In the genomic region with DNA sequence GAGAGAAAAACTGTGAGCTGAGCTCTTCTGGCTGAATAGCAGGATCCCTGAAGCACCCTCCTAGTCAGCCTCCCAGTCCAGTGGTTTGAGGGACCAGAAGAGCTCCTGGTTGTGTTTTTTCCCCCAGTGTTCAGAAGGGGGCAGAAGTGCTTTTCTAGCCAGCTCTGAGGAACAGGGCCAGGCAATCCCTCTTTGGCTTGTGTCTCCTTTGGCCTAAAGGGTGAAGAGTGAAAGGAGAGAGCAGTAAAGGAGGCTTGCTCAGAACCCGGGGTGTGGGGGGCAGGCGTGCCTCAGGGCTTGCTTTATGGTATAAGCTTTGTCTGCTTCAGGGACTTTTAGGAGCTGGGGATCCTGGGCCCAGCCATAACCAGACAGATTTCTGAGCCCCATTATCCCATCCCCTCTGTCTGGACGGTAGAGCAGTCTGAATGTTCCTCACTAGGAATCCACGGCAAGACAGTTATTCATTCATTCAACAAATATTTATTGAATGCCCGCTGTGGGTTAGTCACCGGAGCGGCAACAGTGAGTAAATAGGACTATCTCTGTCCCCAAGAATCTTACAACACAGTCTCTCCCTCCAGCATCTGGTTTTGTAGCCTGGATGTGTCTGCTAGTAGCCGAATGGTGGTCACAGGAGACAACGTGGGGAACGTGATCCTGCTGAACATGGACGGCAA, we compare ENCODE assay signal across 6 cellular contexts. TPM values are rescaled to one million over a fixed set of nuclear protein-coding genes. Genes with fewer than 3 reads are reported as not detected.
DNase-seq lines count a peak whose midpoint lies in the region; ATAC-seq and TF ChIP-seq lines count a peak whose summit lies in the region.

No MANE protein-coding gene starts in this region.

- H2BK5ac ChIP-seq in trophoblast cell (ENCODE audit: low read depth, low read length, poor library complexity), result peak overlapping the region; percentile 18

- H3K27ac ChIP-seq in body of pancreas, result peak overlapping the region; percentile 58 to 78 (median 70)
- H3K27ac ChIP-seq in trophoblast cell (ENCODE audit: low read depth, low read length), result peak overlapping the region; percentile 13

- H3K14ac ChIP-seq in trophoblast cell (ENCODE audit: low read length), result peak overlapping the region; percentile 44

- H2BK12ac ChIP-seq in trophoblast cell (ENCODE audit: low read length), result peak overlapping the region; percentile 8

- peaks cover 4% of the 10 kb centered on the region for H3K79me1 ChIP-seq in trophoblast cell (ENCODE audit: low read length)

- H3K4me1 ChIP-seq in body of pancreas (peaks cover 23% of the 10 kb centered on the region), trophoblast cell (ENCODE audit: control insufficient read depth in 1 of 2, insufficient read depth in 2 of 2, low read length in 2 of 2) (peaks cover 15 to 16% of the 10 kb centered on the region in 2 experiments)

- intact Hi-C loops in body of pancreas (cut with DNase I), result no loop called here

- peaks cover 10% of the 10 kb centered on the region for H3K36me3 Mint-ChIP-seq in activated naive CD4-positive, alpha-beta T cell treated with anti-CD3 and anti-CD28 coated beads, Interleukin-2, amount 50 U/mL, for 24 hours

- H4K8ac ChIP-seq in trophoblast cell (ENCODE audit: low read depth, low read length), result peak overlapping the region; percentile 22

- no peak overlapping the region for H2BK120ac ChIP-seq in trophoblast cell (ENCODE audit: insufficient read depth, low read length, poor library complexity)

- peaks cover 0 to 1% of the 10 kb centered on the region in 2 donors for H3K36me3 ChIP-seq in body of pancreas (replicated peaks in 1 of 2; ENCODE audit: insufficient read depth in 1 of 2, low read depth in 2 of 2)
- peaks cover 8 to 15% of the 10 kb centered on the region in 2 experiments for H3K36me3 ChIP-seq in trophoblast cell (ENCODE audit: control insufficient read depth in 1 of 2, insufficient read depth in 2 of 2, low read length in 2 of 2)

- H4K91ac ChIP-seq in trophoblast cell (ENCODE audit: low read depth, low read length), result no peak overlapping the region

- ATAC-seq in body of pancreas (peak; percentile 19), GM21717 (IDR thresholded peaks at IDR 0.05; ENCODE audit: unreplicated experiment) (no peak), GM21360 (IDR thresholded peaks at IDR 0.05; ENCODE audit: unreplicated experiment) (no peak)

- peak in 4 of 7 experiments; percentile 10 to 42 (median 24) for TF ChIP-seq CTCF in body of pancreas (IDR thresholded peaks at IDR 0.05)

- H2AFZ ChIP-seq in trophoblast cell (ENCODE audit: insufficient read depth, low read length, poor library complexity), result no peak overlapping the region

- no peak for TF ChIP-seq POLR2A in body of pancreas (IDR thresholded peaks at IDR 0.05)

- no peak overlapping the region for H3K18ac ChIP-seq in trophoblast cell (ENCODE audit: low read length)

- peak overlapping the region; percentile 73 for H3K27ac Mint-ChIP-seq in activated naive CD4-positive, alpha-beta T cell treated with anti-CD3 and anti-CD28 coated beads, Interleukin-2, amount 50 U/mL, for 24 hours

- H3K4me2 ChIP-seq in trophoblast cell (ENCODE audit: low read length), result no peak overlapping the region

- H3K27me3 Mint-ChIP-seq in activated naive CD4-positive, alpha-beta T cell treated with anti-CD3 and anti-CD28 coated beads, Interleukin-2, amount 50 U/mL, for 24 hours, result no peaks in the 10 kb centered on the region

- no peak overlapping the region for H2AK5ac ChIP-seq in trophoblast cell (ENCODE audit: low read length)

- H3K4me1 Mint-ChIP-seq in activated naive CD4-positive, alpha-beta T cell treated with anti-CD3 and anti-CD28 coated beads, Interleukin-2, amount 50 U/mL, for 24 hours, result peaks cover 36% of the 10 kb centered on the region

- no peak overlapping the region for H4K12ac ChIP-seq in trophoblast cell (ENCODE audit: low read depth, low read length)

- H3K9me3 ChIP-seq in body of pancreas (no peaks in the 10 kb centered on the region), trophoblast cell (ENCODE audit: insufficient read depth, low read depth, low read length) (no peaks in the 10 kb centered on the region)

- peak overlapping the region; percentile 51 for H3K4me3 Mint-ChIP-seq in activated naive CD4-positive, alpha-beta T cell treated with anti-CD3 and anti-CD28 coated beads, Interleukin-2, amount 50 U/mL, for 24 hours

- DNase-seq in activated naive CD4-positive, alpha-beta T cell treated with Interleukin-2 at 50 U/mL for 16 hours, result no peak
- peak in 2 of 4 donors; percentile 58 to 59 for DNase-seq in body of pancreas
- peak; percentile 62 to 81 for DNase-seq in trophoblast cell

- no peak overlapping the region for H3K4ac ChIP-seq in trophoblast cell (ENCODE audit: low read depth, low read length)

- H3K9ac ChIP-seq in trophoblast cell (ENCODE audit: low read length), result no peak overlapping the region

- no peaks in the 10 kb centered on the region for H3K79me2 ChIP-seq in trophoblast cell (ENCODE audit: control insufficient read depth, insufficient read depth, low read length, poor library complexity)

- WGBS in body of pancreas, 2 donors, result 21 to 27% methylated on average over 4 to 11 of the region's 11 CpGs
- WGBS in trophoblast cell (ENCODE audit: extremely low coverage, insufficient coverage, insufficient read length), result no CpG with 5 or more reads among the region's 11 CpGs

- H3K27me3 ChIP-seq in body of pancreas (no peaks in the 10 kb centered on the region), trophoblast cell (ENCODE audit: insufficient read depth, low read length) (no peaks in the 10 kb centered on the region)

- no peak overlapping the region for H3K23ac ChIP-seq in trophoblast cell (ENCODE audit: low read length)

- H3K9me3 Mint-ChIP-seq in activated naive CD4-positive, alpha-beta T cell treated with anti-CD3 and anti-CD28 coated beads, Interleukin-2, amount 50 U/mL, for 24 hours, result no peaks in the 10 kb centered on the region

- no peak overlapping the region for H3K4me3 ChIP-seq in body of pancreas
- H3K4me3 ChIP-seq in trophoblast cell (ENCODE audit: low read depth, low read length), result no peak overlapping the region

RNA-seq across cellular contexts. Expression of gene ACP2, which starts 14.5 kb away (rescaled TPM):
- total RNA-seq in body of pancreas, result 10 to 100 TPM; 31.6 to 43.1 TPM
- polyA plus RNA-seq in trophoblast cell (2013), result 21.9 and 23.1 TPM in 2 replicates

RNA-seq across cellular contexts. Expression of gene DDB2, which starts 19.4 kb away (rescaled TPM):
- total RNA-seq in body of pancreas, result 10 to 100 TPM; 10.9 to 33.2 TPM
- 32.8 and 33.7 TPM in 2 replicates for polyA plus RNA-seq in trophoblast cell (2013)

RNA-seq across cellular contexts. Expression of gene NR1H3, which starts 23.7 kb away (rescaled TPM):
- total RNA-seq in body of pancreas, result 10 to 100 TPM; 17.9 to 33.9 TPM
- 14.6 and 14.7 TPM in 2 replicates for polyA plus RNA-seq in trophoblast cell (2013)

RNA-seq across cellular contexts. Expression of gene MADD, which starts 35.8 kb away (rescaled TPM):
- 10 to 100 TPM; 22.8 to 41.2 TPM for total RNA-seq in body of pancreas
- polyA plus RNA-seq in trophoblast cell (2013), result 16.4 and 17.0 TPM in 2 replicates

RNA-seq across cellular contexts. Expression of gene PACSIN3, which starts 47.9 kb away (rescaled TPM):
- 10 to 100 TPM; 30.7 to 56.0 TPM for total RNA-seq in body of pancreas
- 22.2 and 23.3 TPM in 2 replicates for polyA plus RNA-seq in trophoblast cell (2013)
